ENCODE assay signal across 17 cellular contexts in the genomic region with DNA sequence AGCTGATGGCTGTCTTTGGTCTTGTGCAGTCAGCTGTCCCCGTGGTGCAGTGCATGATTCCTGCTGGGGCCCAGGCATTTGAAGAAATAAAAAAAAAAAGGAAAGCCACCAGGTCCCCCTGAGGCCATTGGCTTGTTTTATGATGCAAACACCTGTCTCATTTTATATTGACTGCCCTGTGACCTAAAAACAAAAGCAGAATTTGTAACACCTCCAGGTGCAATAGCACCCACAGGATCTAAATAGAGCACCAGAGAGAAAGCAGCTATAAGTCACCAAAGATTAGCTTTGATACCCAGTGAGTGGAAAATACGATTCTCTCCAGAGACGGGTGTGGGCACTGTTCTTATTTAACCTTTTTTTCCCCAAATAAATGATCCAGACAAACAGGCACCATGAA.
DNase-seq lines count a peak whose midpoint lies in the region; ATAC-seq and TF ChIP-seq lines count a peak whose summit lies in the region.
"Had no signal": no experiment of that assay in that cellular context is flagged by ENCODE, and none has a peak within 500 bp of the region (broad histone marks: within the 10 kb centered on the region; RNA-seq: fewer than 3 reads in every experiment).

No MANE protein-coding gene starts in this region.

- no TSS peak for BruUV-seq in OCI-LY7 (replicated peaks; lab: Mats Ljungman, UMichigan)

- CTCF ChIA-PET in CD8-positive, alpha-beta memory T cell (lab: Charles Lee): no interaction called here
- CTCF ChIA-PET in OCI-LY7 (lab: Charles Lee; ENCODE audit: unreplicated experiment): interaction anchor here (0.6 to 0.9 kb wide), 2 partner anchors 62 to 258 kb away, joined by 4 to 5 read pairs; no protein-coding TSS in a partner anchor

- H3K9me3 Mint-ChIP-seq in CD8-positive, alpha-beta memory T cell: no peaks in the 10 kb centered on the region
- H3K9me3 Mint-ChIP-seq: H9 had no signal

- H2AFZ ChIP-seq in OCI-LY7 (ENCODE audit: low read length) (peak overlapping the region; percentile 89), parathyroid adenoma (peak overlapping the region; percentile 65)

- H3K4me1 ChIP-seq in CD8-positive, alpha-beta memory T cell (ENCODE audit: insufficient read depth, low read length): peaks cover 4% of the 10 kb centered on the region
- H3K4me1 ChIP-seq in OCI-LY7 (ENCODE audit: insufficient read depth, low read length, poor library complexity, severe bottlenecking) (peaks cover 64% of the 10 kb centered on the region), parathyroid adenoma (peaks cover 17% of the 10 kb centered on the region)

- ATAC-seq in activated CD4-positive, CD25-positive, alpha-beta regulatory T cell treated with anti-CD3 and anti-CD28 coated beads, Interleukin-2, amount 50 U/mL, for 24 hours: peak; percentile 13 to 17
- no peak for ATAC-seq in GM19452 (IDR thresholded peaks at IDR 0.05; ENCODE audit: unreplicated experiment)

- peak overlapping the region; percentile 75 for H3K4me2 ChIP-seq in OCI-LY7 (ENCODE audit: low read length)
- no peak overlapping the region for H3K4me2 ChIP-seq in parathyroid adenoma (ENCODE audit: low read length)

- peaks cover 0 to 2% (median 0%) of the 10 kb centered on the region in 3 donors for H3K36me3 Mint-ChIP-seq in CD8-positive, alpha-beta memory T cell

- no peak overlapping the region for H3K4me3 ChIP-seq in CD8-positive, alpha-beta memory T cell (ENCODE audit: low read length)
- H3K4me3 ChIP-seq in OCI-LY7 (ENCODE audit: low read depth, low read length, poor library complexity, severe bottlenecking) (peak overlapping the region; percentile 49), parathyroid adenoma (ENCODE audit: low read depth, low read length) (no peak overlapping the region)

- H3K36me3 ChIP-seq in CD8-positive, alpha-beta memory T cell (ENCODE audit: insufficient read depth, low read length): no peaks in the 10 kb centered on the region
- H3K36me3 ChIP-seq in OCI-LY7 (ENCODE audit: insufficient read depth, low read length) (no peaks in the 10 kb centered on the region), parathyroid adenoma (ENCODE audit: control insufficient read depth, insufficient read depth, low read length) (no peaks in the 10 kb centered on the region)

- H3K27me3 Mint-ChIP-seq in CD8-positive, alpha-beta memory T cell: peaks cover 2 to 6% of the 10 kb centered on the region in 2 donors

- H3K9me3 ChIP-seq in CD8-positive, alpha-beta memory T cell (ENCODE audit: low read length): no peaks in the 10 kb centered on the region
- no peaks in the 10 kb centered on the region for H3K9me3 ChIP-seq in OCI-LY7 (ENCODE audit: low read length)
- no peaks in the 10 kb centered on the region for H3K9me3 ChIP-seq in parathyroid adenoma (ENCODE audit: control insufficient read depth, low read length)

- H3K79me2 ChIP-seq in OCI-LY7 (ENCODE audit: insufficient read depth, low read depth, low read length) (no peaks in the 10 kb centered on the region), parathyroid adenoma (no peaks in the 10 kb centered on the region)

- no peak overlapping the region for H3K9ac ChIP-seq in parathyroid adenoma

- POLR2A ChIA-PET in CD8-positive, alpha-beta memory T cell (lab: Charles Lee): no interaction called here
- POLR2A ChIA-PET in OCI-LY7 (lab: Charles Lee): interaction anchor here (0.6 to 1.6 kb wide), 6 partner anchors 13 to 259 kb away, joined by 3 to 6 read pairs (median 4); partner anchors contain the start of gene HS3ST3B1

- H3K27ac Mint-ChIP-seq in CD8-positive, alpha-beta memory T cell: peak overlapping the region in 4 of 8 donors; percentile 13 to 85 (median 51)
- H3K27ac Mint-ChIP-seq: H9, HFFc6, IgD-negative memory B cell had no signal

- DNase-seq in activated CD4-positive, CD25-positive, alpha-beta regulatory T cell treated with anti-CD3 and anti-CD28 coated beads, Interleukin-2, amount 50 U/mL, for 72 hours: no peak
- peak in 1 of 5 donors; percentile 35 for DNase-seq in CD8-positive, alpha-beta memory T cell
- DNase-seq in OCI-LY7 (ENCODE audit: low spot score) (peak; percentile 90), NCI-H1436 (lab: John Stamatoyannopoulos, UW) (no peak), NCI-H345 (lab: John Stamatoyannopoulos, UW) (no peak)
- DNase-seq: 8988T, H9, HFFc6, NCI-H1105, NCI-H1694 treated with DMSO at 0.1 percent for 48 hours, NCI-H2081 treated with DMSO at 0.1 percent for 48 hours, NCI-H82 had no signal

- no peaks in the 10 kb centered on the region for H3K27me3 ChIP-seq in CD8-positive, alpha-beta memory T cell (ENCODE audit: insufficient read depth, low read length, poor library complexity, severe bottlenecking)
- H3K27me3 ChIP-seq in parathyroid adenoma (ENCODE audit: control insufficient read depth, insufficient read depth, low read length): no peaks in the 10 kb centered on the region

- H3K27ac ChIP-seq in CD8-positive, alpha-beta memory T cell (ENCODE audit: low read depth, low read length): no peak overlapping the region
- H3K27ac ChIP-seq in OCI-LY7 (ENCODE audit: low read depth, low read length, poor library complexity, severe bottlenecking) (peak overlapping the region; percentile 96), parathyroid adenoma (peak overlapping the region; percentile 52)
- H3K27ac ChIP-seq: C4-2B had no signal

- peaks cover 11 to 20% (median 19%) of the 10 kb centered on the region in 3 donors for H3K4me1 Mint-ChIP-seq in CD8-positive, alpha-beta memory T cell

- H3K4me3 Mint-ChIP-seq in CD8-positive, alpha-beta memory T cell: peak overlapping the region in 5 of 7 donors; percentile 9 to 82 (median 42)
- H3K4me3 Mint-ChIP-seq: HFFc6, IgD-negative memory B cell had no signal

- TF ChIP-seq CTCF in OCI-LY7 (conservative IDR thresholded peaks at IDR 0.05; ENCODE audit: low read length): no peak
- TF ChIP-seq CTCF in parathyroid adenoma (IDR thresholded peaks at IDR 0.05): no peak

- intact Hi-C loops in OCI-LY7 (cut with micrococcal nuclease; ENCODE audit: unreplicated experiment): loop anchor here (5.0 kb wide), 4 partner anchors 63 to 228 kb away; no protein-coding TSS in a partner anchor

- H4K20me1 ChIP-seq in OCI-LY7 (ENCODE audit: insufficient read depth, low read length): no peaks in the 10 kb centered on the region

- no peaks in the 10 kb centered on the region for H3K9me2 ChIP-seq in OCI-LY7 (ENCODE audit: insufficient read depth, low read length)
